ENCODE assay signal across 9 cellular contexts in the genomic region with DNA sequence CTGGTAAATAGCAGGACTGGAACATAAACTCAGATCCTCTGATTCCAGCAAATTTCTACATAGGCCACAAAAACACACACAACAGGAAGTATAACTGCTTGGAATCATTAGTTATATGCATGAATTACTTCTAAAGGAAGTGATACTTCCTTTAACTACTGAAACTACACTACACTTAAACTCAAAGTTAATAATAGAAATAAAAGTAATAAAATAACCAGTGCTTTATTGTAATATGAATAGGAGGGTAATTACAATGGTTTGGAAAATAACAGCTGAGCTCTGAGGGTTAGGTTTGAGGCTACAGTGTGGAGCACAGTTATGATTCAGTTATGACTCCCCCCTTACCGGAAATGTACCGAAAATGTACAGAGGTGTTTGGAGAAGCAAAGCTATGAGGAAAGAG. TPM values are rescaled to one million over a fixed set of nuclear protein-coding genes. Genes with fewer than 3 reads are reported as not detected.
DNase-seq lines count a peak whose midpoint lies in the region; ATAC-seq and TF ChIP-seq lines count a peak whose summit lies in the region.
"Had no signal": no experiment of that assay in that cellular context is flagged by ENCODE, and none has a peak within 500 bp of the region (broad histone marks: within the 10 kb centered on the region; RNA-seq: fewer than 3 reads in every experiment).

No MANE protein-coding gene starts in this region.

- H3K4me2 ChIP-seq in neural progenitor cell, result no peak overlapping the region

- H3K9me3 ChIP-seq in naive thymus-derived CD4-positive, alpha-beta T cell (ENCODE audit: control insufficient read depth in 2 of 3, low read length in 3 of 3), result no peaks in the 10 kb centered on the region
- H3K9me3 ChIP-seq in neural progenitor cell (ENCODE audit: low read depth), result no peaks in the 10 kb centered on the region
- H3K9me3 ChIP-seq: lower lobe of right lung had no signal

- CTCF ChIA-PET in naive thymus-derived CD4-positive, alpha-beta T cell (lab: Charles Lee), result interaction anchor here (1.6 kb wide), 1 partner anchor 20 kb away, joined by 4 read pairs; no protein-coding TSS in a partner anchor

- H3K9me3 Mint-ChIP-seq in naive thymus-derived CD4-positive, alpha-beta T cell, result peaks cover 0 to 2% (median 0%) of the 10 kb centered on the region in 11 donors
- no peaks in the 10 kb centered on the region for H3K9me3 Mint-ChIP-seq in neural progenitor cell

- peaks cover 40% of the 10 kb centered on the region for H3F3A ChIP-seq in neural progenitor cell (ENCODE audit: low read depth)

- POLR2A ChIA-PET in naive thymus-derived CD4-positive, alpha-beta T cell (lab: Charles Lee), result interaction anchor here (0.6 kb wide), 1 partner anchor 28 kb away, joined by 3 read pairs; no protein-coding TSS in a partner anchor

- no peaks in the 10 kb centered on the region for H3K79me2 ChIP-seq in neural progenitor cell (ENCODE audit: low read depth)

- peaks cover 12 to 29% (median 20%) of the 10 kb centered on the region in 7 donors for H3K4me1 Mint-ChIP-seq in naive thymus-derived CD4-positive, alpha-beta T cell
- peaks cover 52% of the 10 kb centered on the region for H3K4me1 Mint-ChIP-seq in neural progenitor cell

- no peak overlapping the region for H3K4me3 ChIP-seq in naive thymus-derived CD4-positive, alpha-beta T cell (ENCODE audit: low read length)
- no peak overlapping the region for H3K4me3 ChIP-seq in foreskin fibroblast (ENCODE audit: low read depth in 1 of 2, low read length in 2 of 2)
- H3K4me3 ChIP-seq in neural progenitor cell, result no peak overlapping the region
- H3K4me3 ChIP-seq: lower lobe of right lung had no signal

- no peaks in the 10 kb centered on the region for H3K36me3 Mint-ChIP-seq in naive thymus-derived CD4-positive, alpha-beta T cell
- H3K36me3 Mint-ChIP-seq in neural progenitor cell, result no peaks in the 10 kb centered on the region

- peak; percentile 87 for ATAC-seq in GM18873 (IDR thresholded peaks at IDR 0.05; ENCODE audit: low FRiP score, unreplicated experiment)
- peak; percentile 50 for ATAC-seq in naive thymus-derived CD4-positive, alpha-beta T cell

- no peaks in the 10 kb centered on the region for H4K20me1 ChIP-seq in neural progenitor cell (ENCODE audit: low read depth)

- no peak overlapping the region for H3K27ac ChIP-seq in naive thymus-derived CD4-positive, alpha-beta T cell (ENCODE audit: low read depth, low read length)
- H3K27ac ChIP-seq in neural progenitor cell, result no peak overlapping the region
- H3K27ac ChIP-seq: lower lobe of right lung had no signal

- H2AFZ ChIP-seq in neural progenitor cell (replicated peaks), result no peak overlapping the region

- DNase-seq in HCEC 1CT (peak; percentile 7), KBM-7 (peak; percentile 24), foreskin fibroblast (no peak), neural progenitor cell (ENCODE audit: low spot score) (no peak), NCI-H2107 (lab: John Stamatoyannopoulos, UW) (no peak)
- DNase-seq in naive thymus-derived CD4-positive, alpha-beta T cell, result no peak
- DNase-seq: cerebellar nuclear complex, lower lobe of right lung had no signal

- intact Hi-C loops in naive thymus-derived CD4-positive, alpha-beta T cell (cut with micrococcal nuclease), result no loop called here

- in situ Hi-C loops in KBM-7 (cut with MboI; ENCODE audit: low pct_unique_long_range_greater_than_20kb, low sequenced_read_pairs), result no loop called here

- TF ChIP-seq CTCF in foreskin fibroblast (IDR thresholded peaks at IDR 0.05; ENCODE audit: low read depth, low read length) (no peak), neural progenitor cell (IDR thresholded peaks at IDR 0.05) (no peak)

- H3K4me1 ChIP-seq in naive thymus-derived CD4-positive, alpha-beta T cell (ENCODE audit: control insufficient read depth in 2 of 2, insufficient read depth in 2 of 2, low read length in 2 of 2), result peaks cover 0 to 10% of the 10 kb centered on the region in 2 donors
- peaks cover 69% of the 10 kb centered on the region for H3K4me1 ChIP-seq in neural progenitor cell

- H3K27me3 Mint-ChIP-seq in naive thymus-derived CD4-positive, alpha-beta T cell, result peaks cover 0 to 9% (median 0%) of the 10 kb centered on the region in 5 donors
- H3K27me3 Mint-ChIP-seq in neural progenitor cell (ENCODE audit: insufficient read depth, low read depth), result no peaks in the 10 kb centered on the region

- no peaks in the 10 kb centered on the region for H3K36me3 ChIP-seq in naive thymus-derived CD4-positive, alpha-beta T cell (ENCODE audit: control insufficient read depth in 2 of 3, insufficient read depth in 3 of 3, low read length in 3 of 3)
- no peaks in the 10 kb centered on the region for H3K36me3 ChIP-seq in neural progenitor cell
- H3K36me3 ChIP-seq: lower lobe of right lung had no signal

- H3K4me3 Mint-ChIP-seq in naive thymus-derived CD4-positive, alpha-beta T cell, result no peak overlapping the region
- no peak overlapping the region for H3K4me3 Mint-ChIP-seq in neural progenitor cell

- H3K27ac Mint-ChIP-seq in naive thymus-derived CD4-positive, alpha-beta T cell, result no peak overlapping the region
- H3K27ac Mint-ChIP-seq in neural progenitor cell, result no peak overlapping the region

- no peak overlapping the region for H3K9ac ChIP-seq in neural progenitor cell

- H3K27me3 ChIP-seq in naive thymus-derived CD4-positive, alpha-beta T cell (ENCODE audit: control insufficient read depth in 2 of 2, insufficient read depth in 2 of 2, low read length in 2 of 2), result no peaks in the 10 kb centered on the region
- no peaks in the 10 kb centered on the region for H3K27me3 ChIP-seq in neural progenitor cell

RNA-seq across cellular contexts. Expression of gene POLI, which starts 18.5 kb away (rescaled TPM):
- total RNA-seq in naive thymus-derived CD4-positive, alpha-beta T cell, result 10 to 100 TPM; 25.1 to 52.2 (median 31.8) TPM
- polyA plus RNA-seq in naive thymus-derived CD4-positive, alpha-beta T cell, result 10 to 100 TPM; 10.4 to 11.7 TPM
- 103 and 191 TPM in 2 replicates for total RNA-seq in neural progenitor cell (ENCODE audit: low replicate concordance)

RNA-seq across cellular contexts. Expression of gene MBD2, which starts 26.4 kb away (rescaled TPM):
- 100 to 1,000 TPM in 2 of 5 experiments, 10 to 100 TPM in 3; 69.7 to 118 (median 76.9) TPM for total RNA-seq in naive thymus-derived CD4-positive, alpha-beta T cell
- polyA plus RNA-seq in naive thymus-derived CD4-positive, alpha-beta T cell, result 1 to 10 TPM; 6.1 to 8.1 TPM
- 36.5 and 42.1 TPM in 2 replicates for total RNA-seq in neural progenitor cell (ENCODE audit: low replicate concordance)

Comparison
In these comparisons a context has a peak if more than half of its experiments do, and no peak if none do; other contexts are left out.
1. DNase-seq: peak in HCEC 1CT (single experiment) and KBM-7 (single experiment); none in naive thymus-derived CD4-positive, alpha-beta T cell (0 of 9), foreskin fibroblast (0 of 2), neural progenitor cell (single experiment) and NCI-H2107 (single experiment).